ENCODE assay signal across 15 cellular contexts in genomic region chr18:79384151-79384807, GRCh38. TPM values are rescaled to one million over a fixed set of nuclear protein-coding genes. Genes with fewer than 3 reads are reported as not detected.
A peak's percentile ranks its signal among the peaks of the same experiment; 100 is the strongest.
DNase-seq lines count a peak whose midpoint lies in the region; ATAC-seq and TF ChIP-seq lines count a peak whose summit lies in the region.
"Had no signal": no experiment of that assay in that cellular context is flagged by ENCODE, and none has a peak within 500 bp of the region (broad histone marks: within the 10 kb centered on the region; RNA-seq: fewer than 3 reads in every experiment).

No MANE protein-coding gene starts in this region.

- no peaks in the 10 kb centered on the region; the same call in 1 of the 2 replicates for H3K4me1 ChIP-seq in Panc1 (ENCODE audit: control insufficient read depth, insufficient read depth, low read length)
- H3K4me1 ChIP-seq: BE2C had no signal

- H3K36me3 Mint-ChIP-seq in stimulated activated memory B cell treated with anti-CD40 and anti-IgM and Interleukin-4, amounts not matched to agents 10 μg/mL and 1 μg/mL and 100 μg/mL, for 72 hours = no peaks in the 10 kb centered on the region
- H3K36me3 Mint-ChIP-seq: brain had no signal

- no peak overlapping the region for H3K4me3 Mint-ChIP-seq in stimulated activated memory B cell treated with anti-CD40 and anti-IgM and Interleukin-4, amounts not matched to agents 10 μg/mL and 1 μg/mL and 100 μg/mL, for 72 hours
- H3K4me3 Mint-ChIP-seq: brain, T-helper 17 cell had no signal

- intact Hi-C loops in cardiac septum (cut with DNase I) = loop anchor here (10.0 kb wide), 1 partner anchor 561 kb away; no protein-coding TSS in a partner anchor
- intact Hi-C loops in Right ventricle myocardium superior (cut with DNase I) = no loop called here
- intact Hi-C loops in Panc1 (cut with micrococcal nuclease; ENCODE audit: unreplicated experiment) = no loop called here

- no TSS peak for BruUV-seq in Panc1 (replicated peaks; lab: Mats Ljungman, UMichigan)

- H3K4me1 Mint-ChIP-seq in stimulated activated memory B cell treated with anti-CD40 and anti-IgM and Interleukin-4, amounts not matched to agents 10 μg/mL and 1 μg/mL and 100 μg/mL, for 72 hours = peaks cover 31% of the 10 kb centered on the region

- H3K9me3 Mint-ChIP-seq in stimulated activated memory B cell treated with anti-CD40 and anti-IgM and Interleukin-4, amounts not matched to agents 10 μg/mL and 1 μg/mL and 100 μg/mL, for 72 hours = no peaks in the 10 kb centered on the region
- H3K9me3 Mint-ChIP-seq: brain had no signal

- H3K27me3 Mint-ChIP-seq in stimulated activated memory B cell treated with anti-CD40 and anti-IgM and Interleukin-4, amounts not matched to agents 10 μg/mL and 1 μg/mL and 100 μg/mL, for 72 hours = no peaks in the 10 kb centered on the region

- H3K27ac Mint-ChIP-seq in stimulated activated memory B cell treated with anti-CD40 and anti-IgM and Interleukin-4, amounts not matched to agents 10 μg/mL and 1 μg/mL and 100 μg/mL, for 72 hours = peak overlapping the region; percentile 23
- H3K27ac Mint-ChIP-seq: T-helper 17 cell had no signal

- DNase-seq in cardiac septum (ENCODE audit: low spot score) = peak; percentile 72
- no peak for DNase-seq in Right ventricle myocardium superior
- no peak for DNase-seq in Panc1 (ENCODE audit: low read depth, low spot score)
- DNase-seq in kidney tubule cell (ENCODE audit: low spot score) = peak; percentile 28
- no peak for DNase-seq in stimulated activated CD4-positive, alpha-beta T cell treated with anti-CD3 and anti-CD28 coated beads, Interleukin-4, amount 100 ng/mL, for 4 hours
- DNase-seq in SK-N-DZ (ENCODE audit: low spot score) = no peak
- DNase-seq: activated CD4-positive, alpha-beta T cell treated with anti-CD3 and anti-CD28 coated beads for 48 hours; BE2C; effector memory CD4-positive, alpha-beta T cell; NCI-H226; PC-9; T-helper 17 cell had no signal

- TF ChIP-seq CTCF in Panc1 (IDR thresholded peaks at IDR 0.05) = no peak

- CTCF ChIA-PET in Panc1 (lab: Charles Lee) = interaction anchor here (1.1 to 1.5 kb wide), 2 partner anchors 9 to 67 kb away, joined by 3 read pairs; no protein-coding TSS in a partner anchor

- POLR2A ChIA-PET in Panc1 (lab: Charles Lee) = interaction anchor here (0.5 kb wide), 1 partner anchor 20 kb away, joined by 3 read pairs; no protein-coding TSS in a partner anchor

- H3K9me3 ChIP-seq in Panc1 (ENCODE audit: control insufficient read depth, insufficient read depth, low read depth, low read length) = no peaks in the 10 kb centered on the region
- H3K9me3 ChIP-seq: BE2C had no signal

- no peaks in the 10 kb centered on the region for H3K36me3 ChIP-seq in Panc1 (ENCODE audit: control insufficient read depth, insufficient read depth, low read length)
- H3K36me3 ChIP-seq: BE2C had no signal

- H3K4me3 ChIP-seq in Panc1 (ENCODE audit: low read depth in 2 of 2, low read length in 2 of 2) = no peak overlapping the region
- H3K4me3 ChIP-seq: PC-9 had no signal

- no peak overlapping the region for H3K27ac ChIP-seq in Panc1 (ENCODE audit: low read length)
- H3K27ac ChIP-seq: PC-9 had no signal

- ATAC-seq in Right ventricle myocardium superior (ENCODE audit: poor library complexity) (no peak), Panc1 (peak; percentile 28; the same call in 1 of the 2 replicates), GM19455 (IDR thresholded peaks at IDR 0.05; ENCODE audit: unreplicated experiment) (no peak)
- ATAC-seq in stimulated activated memory B cell treated with anti-CD40 and anti-IgM and Interleukin-4, amounts not matched to agents 10 μg/mL and 1 μg/mL and 100 μg/mL, for 72 hours = no peak
- ATAC-seq: T-helper 17 cell had no signal

- in situ Hi-C loops in Panc1 (cut with HindIII; ENCODE audit: low pct_unique_long_range_greater_than_20kb, low sequenced_read_pairs) = no loop called here

- peaks cover 4% of the 10 kb centered on the region for H3K27me3 ChIP-seq in Panc1 (ENCODE audit: control insufficient read depth, insufficient read depth, low read length)

RNA-seq across cellular contexts. Expression of gene NFATC1, which starts 11.5 kb away (rescaled TPM):
- total RNA-seq in cardiac septum (16.4 TPM), Right ventricle myocardium superior (19.8 TPM), Panc1 (2021; ENCODE audit: unreplicated experiment) (30.8 TPM)
- 38.3 TPM for polyA plus RNA-seq in Panc1 (2012; ENCODE audit: insufficient read length)
- polyA plus RNA-seq in SK-N-DZ (2014; cell fraction: cytosol; rRNA removed) = not detected in 2 replicates
- not detected in 2 replicates for polyA plus RNA-seq in SK-N-DZ (2014; cell fraction: nucleus; rRNA removed)

Comparison
In these comparisons a context has a peak if more than half of its experiments do, and no peak if none do; other contexts are left out.
1. DNase-seq: peak in cardiac septum (single experiment) and kidney tubule cell (single experiment); none in Right ventricle myocardium superior (single experiment), Panc1 (single experiment), stimulated activated CD4-positive, alpha-beta T cell treated with anti-CD3 and anti-CD28 coated beads, Interleukin-4, amount 100 ng/mL, for 4 hours (0 of 2) and SK-N-DZ (single experiment).